In the genomic region with DNA sequence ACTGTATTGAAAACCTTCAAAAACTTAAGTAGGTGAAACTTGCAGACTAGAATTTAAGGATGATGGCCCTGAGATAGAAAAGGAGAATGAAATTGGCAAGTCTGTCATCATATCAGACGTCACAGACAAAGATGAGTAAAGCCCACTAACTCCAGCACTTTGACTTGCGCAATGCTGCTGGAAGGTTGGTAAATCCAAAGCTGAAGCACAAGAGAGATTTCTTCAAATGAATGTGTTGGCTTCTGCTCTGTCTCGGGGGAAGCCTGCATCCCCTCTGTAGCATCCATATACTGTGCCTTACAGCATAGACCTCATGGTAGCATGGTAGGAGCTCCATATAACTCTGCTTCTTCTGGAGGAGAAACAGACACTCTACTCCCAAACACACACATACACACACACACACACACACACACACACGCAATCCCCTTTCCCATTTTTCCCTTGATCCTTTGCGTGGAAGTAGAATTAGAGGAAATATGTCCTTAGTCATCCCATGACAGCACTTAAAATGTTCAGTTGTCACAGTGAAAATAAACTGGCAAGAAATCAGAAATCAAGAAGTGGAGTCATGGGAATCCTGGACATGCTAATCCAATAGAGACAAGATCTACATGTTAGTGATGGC, we compare ENCODE assay signal across 1 cellular context.
A peak's percentile ranks its signal among the peaks of the same experiment; 100 is the strongest.
TF ChIP-seq lines count a peak whose summit lies in the region.

No MANE protein-coding gene starts in this region.

TF ChIP-seq in IMR-90, 13 proteins besides CTCF, POLR2A, EP300 and RAD21:
- TF ChIP-seq FOS (IDR thresholded peaks at IDR 0.05; ENCODE audit: low read depth, low read length) = peak; percentile 33; the same call in 1 of the 2 replicates
- TF ChIP-seq USF2 (IDR thresholded peaks at IDR 0.05; ENCODE audit: low read depth, low read length) = no peak
- TF ChIP-seq CEBPB (IDR thresholded peaks at IDR 0.05; ENCODE audit: low read depth, low read length) = peak; percentile 100
